ENCODE assay signal across 1 cellular context in genomic region chr16:87853411-87854052, GRCh38.
A peak's percentile ranks its signal among the peaks of the same experiment; 100 is the strongest.
TF ChIP-seq lines count a peak whose summit lies in the region.

No MANE protein-coding gene starts in this region.

TF ChIP-seq in K562, 482 proteins besides CTCF, POLR2A, EP300 and RAD21 (continued from another document and continues in another):
- TF ChIP-seq NFXL1 (CRISPR knock-in tag; IDR thresholded peaks at IDR 0.05) = 0 out of 2 replicates have a peak, but pooled peaks have one; percentile 23
- TF ChIP-seq TCF7 (IDR thresholded peaks at IDR 0.05; ENCODE audit: borderline replicate concordance) = no peak; the same call in 1 of the 2 replicates
- peak; percentile 51; the same call in 1 of the 2 replicates for TF ChIP-seq ZNF589 (CRISPR knock-in tag; IDR thresholded peaks at IDR 0.05; ENCODE audit: low read depth)
- TF ChIP-seq ID3 (CRISPR knock-in tag; IDR thresholded peaks at IDR 0.05) = no peak
- TF ChIP-seq ID3 (tag; IDR thresholded peaks at IDR 0.05) = peak; percentile 46; the same call in 1 of the 2 replicates
- TF ChIP-seq JUND (IDR thresholded peaks at IDR 0.05; ENCODE audit: borderline replicate concordance, low read depth, low read length) = peak; percentile 92
- peak; percentile 83; the same call in 1 of the 3 replicates for TF ChIP-seq JUND (tag; IDR thresholded peaks at IDR 0.05; ENCODE audit: borderline replicate concordance, low read depth, low read length)
- no peak for TF ChIP-seq TEAD2 (tag; IDR thresholded peaks at IDR 0.05)
- TF ChIP-seq ZNF449 (CRISPR knock-in tag; IDR thresholded peaks at IDR 0.05) = 0 out of 2 replicates have a peak, but pooled peaks have one; percentile 40
- TF ChIP-seq ZBTB17 (CRISPR knock-in tag; IDR thresholded peaks at IDR 0.05) = 0 out of 2 replicates have a peak, but pooled peaks have one; percentile 51
- TF ChIP-seq YBX1 (IDR thresholded peaks at IDR 0.05) = no peak
- no peak for TF ChIP-seq SP2 (IDR thresholded peaks at IDR 0.05; ENCODE audit: extremely low read depth, low read depth, low read length, poor library complexity, severe bottlenecking)
- TF ChIP-seq U2AF1 (optimal IDR thresholded peaks at IDR 0.05; ENCODE audit: low read depth, low read length) = no peak
- no peak for TF ChIP-seq CUX1 (CRISPR knock-in tag; IDR thresholded peaks at IDR 0.05)
- TF ChIP-seq ZNF75A (CRISPR knock-in tag; IDR thresholded peaks at IDR 0.05) = no peak
- TF ChIP-seq CTCFL (IDR thresholded peaks at IDR 0.05; ENCODE audit: borderline replicate concordance, insufficient read depth, low read depth, low read length, poor library complexity, severe bottlenecking) = no peak
- no peak for TF ChIP-seq KAT8 (IDR thresholded peaks at IDR 0.05; ENCODE audit: low read depth)
- no peak for TF ChIP-seq JUNB (CRISPR knock-in tag; conservative IDR thresholded peaks at IDR 0.05)
- no peak for TF ChIP-seq STAG1 (CRISPR knock-in tag; IDR thresholded peaks at IDR 0.05; ENCODE audit: borderline replicate concordance)
- no peak for TF ChIP-seq SMARCE1 (IDR thresholded peaks at IDR 0.05)
- no peak for TF ChIP-seq SAP30 (IDR thresholded peaks at IDR 0.05; ENCODE audit: borderline replicate concordance, insufficient read depth, low read depth, low read length, poor library complexity, severe bottlenecking)
- TF ChIP-seq ZNF561 (CRISPR knock-in tag; conservative IDR thresholded peaks at IDR 0.05) = no peak
- TF ChIP-seq ZFP36 (IDR thresholded peaks at IDR 0.05; ENCODE audit: low read depth, low read length, partially characterized antibody) = no peak
- peak in 1 of 2 experiments; percentile 70; a peak in 1 of 4 replicates for TF ChIP-seq SIN3A (IDR thresholded peaks at IDR 0.05; ENCODE audit: borderline replicate concordance in 2 of 2, control insufficient read depth in 1 of 2, low read depth in 2 of 2, low read length in 2 of 2)
- TF ChIP-seq CEBPB (tag; IDR thresholded peaks at IDR 0.05) = peak; percentile 99
- 0 out of 2 replicates have a peak, but pooled peaks have one; percentile 17 for TF ChIP-seq MTF1 (CRISPR knock-in tag; IDR thresholded peaks at IDR 0.05; ENCODE audit: borderline replicate concordance)
- no peak for TF ChIP-seq UBTF (IDR thresholded peaks at IDR 0.05; ENCODE audit: borderline replicate concordance in 1 of 2, low read depth in 2 of 2, low read length in 2 of 2)
- TF ChIP-seq TBP (optimal IDR thresholded peaks at IDR 0.05; ENCODE audit: low read depth, low read length) = peak; percentile 41
- TF ChIP-seq REST (CRISPR knock-in tag; IDR thresholded peaks at IDR 0.05; ENCODE audit: low read depth) = no peak; the same call in 1 of the 2 replicates
- no peak for TF ChIP-seq ETV5 (CRISPR knock-in tag; IDR thresholded peaks at IDR 0.05; ENCODE audit: low read depth)
- peak; percentile 61; the same call in 1 of the 2 replicates for TF ChIP-seq RREB1 (CRISPR knock-in tag; IDR thresholded peaks at IDR 0.05)
- peak; percentile 16 for TF ChIP-seq FOXJ2 (tag; IDR thresholded peaks at IDR 0.05)
- no peak for TF ChIP-seq ZNF639 (CRISPR knock-in tag; conservative IDR thresholded peaks at IDR 0.05 in 1 of 2, IDR thresholded peaks at IDR 0.05 in 1 of 2)
